ENCODE assay signal across 22 cellular contexts in genomic region chr1:29529677-29530278, GRCh38.
DNase-seq lines count a peak whose midpoint lies in the region; ATAC-seq, FAIRE-seq and TF ChIP-seq lines count a peak whose summit lies in the region.
"Had no signal": no experiment of that assay in that cellular context is flagged by ENCODE, and none has a peak within 500 bp of the region (broad histone marks: within the 10 kb centered on the region; RNA-seq: fewer than 3 reads in every experiment).

No MANE protein-coding gene starts in this region.

- no peak for TF ChIP-seq CTCF in VCaP (conservative IDR thresholded peaks at IDR 0.05)

- peaks cover 1% of the 10 kb centered on the region for H3K36me3 Mint-ChIP-seq in activated naive CD4-positive, alpha-beta T cell treated with anti-CD3 and anti-CD28 coated beads for 36 hours (ENCODE audit: low read depth)
- peaks cover 0 to 11% of the 10 kb centered on the region in 2 donors for H3K36me3 Mint-ChIP-seq in activated naive CD4-positive, alpha-beta T cell treated with anti-CD3 and anti-CD28 coated beads, Interleukin-2, amount 50 U/mL, for 72 hours
- H3K36me3 Mint-ChIP-seq: CD8-positive, alpha-beta T cell had no signal

- intact Hi-C loops in activated naive CD4-positive, alpha-beta T cell treated with anti-CD3 and anti-CD28 coated beads for 36 hours (cut with micrococcal nuclease): no loop called here

- CTCF ChIA-PET in activated naive CD4-positive, alpha-beta T cell treated with anti-CD3 and anti-CD28 coated beads for 36 hours (lab: Charles Lee): no interaction called here

- H3K27me3 Mint-ChIP-seq in activated naive CD4-positive, alpha-beta T cell treated with anti-CD3 and anti-CD28 coated beads for 36 hours (ENCODE audit: low read depth): peaks cover 11% of the 10 kb centered on the region

- H3K27ac Mint-ChIP-seq in activated naive CD4-positive, alpha-beta T cell treated with anti-CD3 and anti-CD28 coated beads for 36 hours: peak overlapping the region; percentile 6
- H3K27ac Mint-ChIP-seq in activated naive CD4-positive, alpha-beta T cell treated with anti-CD3 and anti-CD28 coated beads, Interleukin-2, amount 50 U/mL, for 72 hours: no peak overlapping the region
- H3K27ac Mint-ChIP-seq: B cell; CD4-positive, alpha-beta T cell; CD8-positive, alpha-beta T cell had no signal

- no peaks in the 10 kb centered on the region for H3K4me1 Mint-ChIP-seq in activated naive CD4-positive, alpha-beta T cell treated with anti-CD3 and anti-CD28 coated beads for 36 hours (ENCODE audit: low read depth)
- H3K4me1 Mint-ChIP-seq: B cell had no signal

- peak overlapping the region; percentile 76 for H3K27ac ChIP-seq in VCaP
- H3K27ac ChIP-seq: 22Rv1; A549; BLaER1 treated with 17β-estradiol and CSF1 and Interleukin-3, amounts not matched to agents 10 nM and 100 nM; C4-2B had no signal

- H3K4me3 Mint-ChIP-seq in activated naive CD4-positive, alpha-beta T cell treated with anti-CD3 and anti-CD28 coated beads for 36 hours: no peak overlapping the region
- H3K4me3 Mint-ChIP-seq: B cell; CD4-positive, alpha-beta T cell; CD8-positive, alpha-beta T cell had no signal

- no peak for DNase-seq in activated naive CD4-positive, alpha-beta T cell treated with anti-CD3 and anti-CD28 coated beads for 36 hours
- no peak for DNase-seq in activated naive CD4-positive, alpha-beta T cell treated with anti-CD3 and anti-CD28 coated beads, Interleukin-2, amount 50 U/mL, for 72 hours (ENCODE audit: low spot score in 2 of 2)
- DNase-seq in GF-D8 (lab: John Stamatoyannopoulos, UW) (no peak), hepatic stellate cell (ENCODE audit: low spot score) (no peak)
- DNase-seq: AML-193; Caco-2; Calu3; CD4-positive, alpha-beta T cell; CD8-positive, alpha-beta T cell; DMS79 treated with DMSO at 0.1 percent for 48 hours had no signal

- ATAC-seq in activated naive CD4-positive, alpha-beta T cell treated with anti-CD3 and anti-CD28 coated beads, Interleukin-2, amount 50 U/mL, for 72 hours: no peak
- ATAC-seq: A549; CD8-positive, alpha-beta T cell; GM12878 had no signal

- H3K9me3 Mint-ChIP-seq in activated naive CD4-positive, alpha-beta T cell treated with anti-CD3 and anti-CD28 coated beads for 36 hours: peaks cover 16% of the 10 kb centered on the region
- H3K9me3 Mint-ChIP-seq in activated naive CD4-positive, alpha-beta T cell treated with anti-CD3 and anti-CD28 coated beads, Interleukin-2, amount 50 U/mL, for 72 hours: peaks cover 12% of the 10 kb centered on the region in 2 donors

- peak; percentile 10 for FAIRE-seq in colon (lab: Jason Lieb, UNC)
- FAIRE-seq: A549, D721Med, G401.6, GM12878, GM12892, GM18507 had no signal
